Comparison of ENCODE assay signal across 1 cellular context in genomic region chr1:88935522-88936222, GRCh38.
TF ChIP-seq lines count a peak whose summit lies in the region.

No MANE protein-coding gene starts in this region.

TF ChIP-seq in endothelial cell of umbilical vein, 7 proteins besides CTCF, POLR2A, EP300 and RAD21 (continued from another document):
- TF ChIP-seq FOS (IDR thresholded peaks at IDR 0.05; ENCODE audit: borderline replicate concordance, insufficient read depth, low read length) (no peak), EZH2 (IDR thresholded peaks at IDR 0.05; ENCODE audit: borderline replicate concordance, low read depth, low read length, severe bottlenecking) (no peak), GATA2 (IDR thresholded peaks at IDR 0.05; ENCODE audit: insufficient read depth, insufficient read length, low read depth, low read length) (no peak)
